In the genomic region with DNA sequence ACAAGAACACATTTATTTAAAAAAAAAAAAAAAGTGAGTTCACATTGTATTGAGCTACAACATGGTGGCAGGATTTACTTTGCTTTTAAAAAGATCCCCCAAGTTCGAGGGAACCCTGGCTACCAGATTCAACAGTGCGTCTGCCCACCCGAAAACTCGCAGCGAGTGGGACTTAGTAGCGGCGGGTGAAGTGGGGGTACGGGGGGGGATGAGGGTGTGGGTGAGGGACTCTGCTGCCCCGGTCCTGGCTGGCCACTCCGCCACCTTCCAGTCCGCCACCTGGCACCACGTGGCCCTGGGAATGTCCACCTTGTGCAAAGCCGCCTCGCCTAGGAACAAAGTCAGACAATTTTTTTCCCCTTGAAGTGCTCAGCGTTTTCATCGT, we compare ENCODE assay signal across 2 cellular contexts.
TF ChIP-seq lines count a peak whose summit lies in the region.

No MANE protein-coding gene starts in this region.

TF ChIP-seq in IMR-90, 13 proteins besides CTCF, POLR2A, EP300 and RAD21:
- no peak for TF ChIP-seq MXI1 (IDR thresholded peaks at IDR 0.05; ENCODE audit: borderline replicate concordance, low read depth, low read length)
- TF ChIP-seq MAZ (IDR thresholded peaks at IDR 0.05; ENCODE audit: borderline replicate concordance, low read depth, low read length): no peak
- no peak for TF ChIP-seq CHD1 (IDR thresholded peaks at IDR 0.05; ENCODE audit: low read depth, low read length)
- TF ChIP-seq, protein P1, sequence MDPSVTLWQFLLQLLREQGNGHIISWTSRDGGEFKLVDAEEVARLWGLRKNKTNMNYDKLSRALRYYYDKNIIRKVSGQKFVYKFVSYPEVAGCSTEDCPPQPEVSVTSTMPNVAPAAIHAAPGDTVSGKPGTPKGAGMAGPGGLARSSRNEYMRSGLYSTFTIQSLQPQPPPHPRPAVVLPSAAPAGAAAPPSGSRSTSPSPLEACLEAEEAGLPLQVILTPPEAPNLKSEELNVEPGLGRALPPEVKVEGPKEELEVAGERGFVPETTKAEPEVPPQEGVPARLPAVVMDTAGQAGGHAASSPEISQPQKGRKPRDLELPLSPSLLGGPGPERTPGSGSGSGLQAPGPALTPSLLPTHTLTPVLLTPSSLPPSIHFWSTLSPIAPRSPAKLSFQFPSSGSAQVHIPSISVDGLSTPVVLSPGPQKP (IDR thresholded peaks at IDR 0.05; ENCODE audit: borderline replicate concordance, low read depth, low read length): no peak
- TF ChIP-seq NFE2L2 (IDR thresholded peaks at IDR 0.05; ENCODE audit: low read depth, low read length): no peak
- TF ChIP-seq CEBPB (IDR thresholded peaks at IDR 0.05; ENCODE audit: low read depth, low read length): no peak
- no peak for TF ChIP-seq RCOR1 (IDR thresholded peaks at IDR 0.05; ENCODE audit: insufficient replicate concordance, low read length)
- no peak for TF ChIP-seq MAFK (IDR thresholded peaks at IDR 0.05; ENCODE audit: low read depth, low read length)
- TF ChIP-seq RFX5 (IDR thresholded peaks at IDR 0.05; ENCODE audit: low read depth, low read length): no peak
- TF ChIP-seq, protein P2, sequence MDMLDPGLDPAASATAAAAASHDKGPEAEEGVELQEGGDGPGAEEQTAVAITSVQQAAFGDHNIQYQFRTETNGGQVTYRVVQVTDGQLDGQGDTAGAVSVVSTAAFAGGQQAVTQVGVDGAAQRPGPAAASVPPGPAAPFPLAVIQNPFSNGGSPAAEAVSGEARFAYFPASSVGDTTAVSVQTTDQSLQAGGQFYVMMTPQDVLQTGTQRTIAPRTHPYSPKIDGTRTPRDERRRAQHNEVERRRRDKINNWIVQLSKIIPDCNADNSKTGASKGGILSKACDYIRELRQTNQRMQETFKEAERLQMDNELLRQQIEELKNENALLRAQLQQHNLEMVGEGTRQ (IDR thresholded peaks at IDR 0.05; ENCODE audit: low read depth, low read length): no peak
- TF ChIP-seq SMC3 (IDR thresholded peaks at IDR 0.05; ENCODE audit: low read depth, low read length): no peak
- TF ChIP-seq FOS (IDR thresholded peaks at IDR 0.05; ENCODE audit: low read depth, low read length): no peak
- no peak for TF ChIP-seq BHLHE40 (IDR thresholded peaks at IDR 0.05; ENCODE audit: low read depth, low read length)

TF ChIP-seq in K562, 482 proteins besides CTCF, POLR2A, EP300 and RAD21:
- TF ChIP-seq, protein P3, sequence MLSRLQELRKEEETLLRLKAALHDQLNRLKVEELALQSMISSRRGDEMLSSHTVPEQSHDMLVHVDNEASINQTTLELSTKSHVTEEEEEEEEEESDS (CRISPR knock-in tag; IDR thresholded peaks at IDR 0.05): no peak
- no peak for TF ChIP-seq GABPA (tag; conservative IDR thresholded peaks at IDR 0.05; ENCODE audit: low read depth)
- TF ChIP-seq ARID2 (IDR thresholded peaks at IDR 0.05): no peak
- no peak for TF ChIP-seq TFE3 (CRISPR knock-in tag; IDR thresholded peaks at IDR 0.05)
- TF ChIP-seq SREBF1 (IDR thresholded peaks at IDR 0.05; ENCODE audit: borderline replicate concordance, low read depth, low read length): no peak
- TF ChIP-seq SP1 (CRISPR knock-in tag; IDR thresholded peaks at IDR 0.05): no peak
- no peak for TF ChIP-seq PCBP1 (IDR thresholded peaks at IDR 0.05; ENCODE audit: low read depth, low read length, poor library complexity, severe bottlenecking)
- no peak for TF ChIP-seq NFIC (IDR thresholded peaks at IDR 0.05)
- no peak for TF ChIP-seq RBM25 (IDR thresholded peaks at IDR 0.05; ENCODE audit: low read depth, low read length, severe bottlenecking)
- TF ChIP-seq ZNF24 (IDR thresholded peaks at IDR 0.05): no peak
- no peak for TF ChIP-seq PRMT5 (CRISPR knock-in tag; IDR thresholded peaks at IDR 0.05)
- no peak for TF ChIP-seq CBX2 (IDR thresholded peaks at IDR 0.05; ENCODE audit: insufficient read depth, low read length, poor library complexity, severe bottlenecking)
- no peak for TF ChIP-seq DMBX1 (CRISPR knock-in tag; IDR thresholded peaks at IDR 0.05; ENCODE audit: borderline replicate concordance)
